Comparison of ENCODE assay signal across 8 cellular contexts in the genomic region with DNA sequence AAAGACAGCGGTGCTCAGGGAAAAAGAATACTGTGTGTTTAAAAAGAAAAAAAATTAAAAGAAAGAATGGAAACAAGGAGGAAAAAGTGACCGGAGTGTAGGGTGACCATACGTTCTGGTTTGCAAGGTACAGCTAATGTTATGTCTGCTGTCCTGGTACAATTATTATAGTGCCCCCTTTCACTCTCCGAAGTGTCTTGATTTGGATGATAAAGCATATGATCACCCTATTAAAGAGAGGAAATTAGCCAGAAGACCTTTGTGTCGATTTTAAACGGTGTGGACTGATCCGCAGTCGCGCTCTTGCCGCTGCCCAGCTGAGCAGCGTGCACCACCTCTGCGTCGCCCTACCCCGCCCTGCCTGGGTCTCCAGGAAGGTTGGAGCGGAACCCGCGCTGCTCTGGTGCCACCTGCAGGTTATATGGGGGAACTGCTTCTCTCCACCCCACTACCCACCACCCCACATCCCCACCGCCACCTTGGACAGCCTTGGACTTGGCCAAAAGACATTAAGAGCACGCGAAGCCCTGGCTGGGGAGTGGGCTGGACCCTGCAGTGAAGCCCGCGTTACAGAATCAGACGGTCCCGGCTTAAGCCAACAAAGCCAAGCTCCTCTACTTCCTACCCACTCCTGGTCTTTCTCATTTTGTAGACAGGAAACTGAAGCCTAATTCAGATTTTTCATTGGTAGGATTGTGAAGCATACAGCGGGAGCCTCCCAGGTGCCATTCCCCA. TPM values are rescaled to one million over a fixed set of nuclear protein-coding genes. Genes with fewer than 3 reads are reported as not detected.
A peak's percentile ranks its signal among the peaks of the same experiment; 100 is the strongest.
DNase-seq lines count a peak whose midpoint lies in the region; ATAC-seq lines count a peak whose summit lies in the region.

No MANE protein-coding gene starts in this region.

- peak overlapping the region; percentile 90 for H2AFZ ChIP-seq in ACC112 (ENCODE audit: low read length, unreplicated experiment)

- H3K4me1 ChIP-seq in ACC112 (ENCODE audit: control insufficient read depth, insufficient read depth, low read length, unreplicated experiment) (no peaks in the 10 kb centered on the region), NT2/D1 (ENCODE audit: insufficient read depth, insufficient read length) (no peaks in the 10 kb centered on the region)

- H3K36me3 ChIP-seq in ACC112 (ENCODE audit: insufficient read depth, low read length) (no peaks in the 10 kb centered on the region), NT2/D1 (ENCODE audit: insufficient read depth, insufficient read length, low read length) (no peaks in the 10 kb centered on the region)

- H3K79me2 ChIP-seq in ACC112 (ENCODE audit: control insufficient read depth, insufficient read depth, low read length, unreplicated experiment), result no peaks in the 10 kb centered on the region

- no peak overlapping the region for H3K9ac ChIP-seq in NT2/D1 (ENCODE audit: insufficient read length, low read depth)

- peak overlapping the region; percentile 64 for H3K4me3 ChIP-seq in ACC112 (ENCODE audit: low read depth, low read length)
- no peak overlapping the region for H3K4me3 ChIP-seq in NT2/D1 (ENCODE audit: insufficient read length, low read depth)

- H3K27me3 ChIP-seq in ACC112 (ENCODE audit: insufficient read depth, low read length), result peaks cover 17% of the 10 kb centered on the region
- peaks cover 30% of the 10 kb centered on the region for H3K27me3 ChIP-seq in NT2/D1 (ENCODE audit: insufficient read depth, insufficient read length)

- H3K27ac ChIP-seq in ACC112 (ENCODE audit: low read depth, low read length), result no peak overlapping the region

- peak; percentile 84 for ATAC-seq in GM18907 (IDR thresholded peaks at IDR 0.05; ENCODE audit: unreplicated experiment)

- H3K9me3 ChIP-seq in NT2/D1 (ENCODE audit: insufficient read depth, low read length), result no peaks in the 10 kb centered on the region

- DNase-seq in HT1080 (ENCODE audit: low read depth) (peak; percentile 71), NT2/D1 (ENCODE audit: low read depth, low spot score) (peak; percentile 63), epidermal melanocyte (ENCODE audit: insufficient read length, low spot score) (peak; percentile 88), middle frontal gyrus (ENCODE audit: extremely low spot score, low spot score) (peak; percentile 24)
- DNase-seq in activated CD8-positive, alpha-beta memory T cell treated with anti-CD3 and anti-CD28 coated beads, Interleukin-2, amount 50 U/mL, for 1 hour (ENCODE audit: extremely low read depth), result peak; percentile 47
- DNase-seq in stimulated activated CD8-positive, alpha-beta memory T cell treated with anti-CD3 and anti-CD28 coated beads, Interleukin-2, amount 100 ng/mL, for 48 hours (ENCODE audit: low read depth in 2 of 2), result peak; percentile 57 to 73

RNA-seq across cellular contexts. Expression of a gene that starts 41.2 kb away (rescaled TPM):
- 16.1 and 16.3 TPM in 2 replicates for total RNA-seq in HT1080 (2014; rRNA removed; shearing (Covaris generic))
- 23.5 and 26.9 TPM in 2 replicates for polyA plus RNA-seq in HT1080 (2015; cell fraction: cytosol; rRNA removed)
- polyA plus RNA-seq in HT1080 (2015; cell fraction: nucleus; rRNA removed), result 13.3 TPM in 2 replicates

Comparison
In these comparisons a context has a peak if more than half of its experiments do, and no peak if none do; other contexts are left out.
1. DNase-seq: peak in every context shown above with its lines; median percentile 88 in epidermal melanocyte; 71 in HT1080; 65 in stimulated activated CD8-positive, alpha-beta memory T cell treated with anti-CD3 and anti-CD28 coated beads, Interleukin-2, amount 100 ng/mL, for 48 hours; 63 in NT2/D1; 47 in activated CD8-positive, alpha-beta memory T cell treated with anti-CD3 and anti-CD28 coated beads, Interleukin-2, amount 50 U/mL, for 1 hour; 24 in middle frontal gyrus.